1 cellular context compared by ENCODE assay signal in genomic region chr9:105647595-105648349, GRCh38.
TF ChIP-seq lines count a peak whose summit lies in the region.

No MANE protein-coding gene starts in this region.

TF ChIP-seq in K562, 482 proteins besides CTCF, POLR2A, EP300 and RAD21 (continued from another document and continues in another):
- TF ChIP-seq CHD7 (IDR thresholded peaks at IDR 0.05; ENCODE audit: low read depth, low read length) (no peak), CHD1 (IDR thresholded peaks at IDR 0.05; ENCODE audit: low read length) (no peak), MAZ (CRISPR knock-in tag; conservative IDR thresholded peaks at IDR 0.05 in 1 of 2, IDR thresholded peaks at IDR 0.05 in 1 of 2) (peak; percentile 43 to 75; a peak in 3 of 4 replicates), CTCFL (IDR thresholded peaks at IDR 0.05; ENCODE audit: borderline replicate concordance, insufficient read depth, low read depth, low read length, poor library complexity, severe bottlenecking) (no peak), DEAF1 (CRISPR knock-in tag; IDR thresholded peaks at IDR 0.05) (no peak), DMBX1 (CRISPR knock-in tag; IDR thresholded peaks at IDR 0.05; ENCODE audit: borderline replicate concordance) (peak; percentile 82), ZNF3 (CRISPR knock-in tag; IDR thresholded peaks at IDR 0.05) (no peak), ZNF655 (CRISPR knock-in tag; IDR thresholded peaks at IDR 0.05) (no peak), RBFOX2 (IDR thresholded peaks at IDR 0.05; ENCODE audit: low read depth, low read length) (no peak), ZBTB34 (CRISPR knock-in tag; IDR thresholded peaks at IDR 0.05) (no peak), HMGXB4 (CRISPR knock-in tag; IDR thresholded peaks at IDR 0.05) (no peak), THRB (CRISPR knock-in tag; conservative IDR thresholded peaks at IDR 0.05) (no peak), FOXO4 (CRISPR knock-in tag; IDR thresholded peaks at IDR 0.05) (no peak), ZNF584 (CRISPR knock-in tag; IDR thresholded peaks at IDR 0.05; ENCODE audit: low read depth) (no peak), ELF2 (CRISPR knock-in tag; IDR thresholded peaks at IDR 0.05) (no peak), BCLAF1 (IDR thresholded peaks at IDR 0.05; ENCODE audit: borderline replicate concordance in 1 of 2, control insufficient read depth in 1 of 2, low read depth in 2 of 2, low read length in 1 of 2) (no peak), STAT5A (IDR thresholded peaks at IDR 0.05; ENCODE audit: borderline replicate concordance, low read length) (peak; percentile 85), JUN (IDR thresholded peaks at IDR 0.05; ENCODE audit: borderline replicate concordance, low read depth, low read length) (peak; percentile 98), JUN (CRISPR knock-in tag; IDR thresholded peaks at IDR 0.05; ENCODE audit: borderline replicate concordance) (no peak), PHF21A (IDR thresholded peaks at IDR 0.05; ENCODE audit: borderline replicate concordance, low read depth) (no peak), ZC3H11A (IDR thresholded peaks at IDR 0.05; ENCODE audit: low read depth, low read length) (no peak), RBM25 (IDR thresholded peaks at IDR 0.05; ENCODE audit: low read depth, low read length, severe bottlenecking) (no peak), ZNF830 (CRISPR knock-in tag; IDR thresholded peaks at IDR 0.05) (no peak), YBX1 (IDR thresholded peaks at IDR 0.05) (no peak), CBX5 (IDR thresholded peaks at IDR 0.05; ENCODE audit: borderline replicate concordance, low read depth) (no peak), HSF4 (CRISPR knock-in tag; IDR thresholded peaks at IDR 0.05; ENCODE audit: borderline replicate concordance) (no peak), ETS2 (tag; IDR thresholded peaks at IDR 0.05; ENCODE audit: borderline replicate concordance, poor library complexity, severe bottlenecking) (no peak), SAFB (IDR thresholded peaks at IDR 0.05; ENCODE audit: borderline replicate concordance, low read depth, low read length) (no peak)
